1 cellular context compared by ENCODE assay signal in the genomic region with DNA sequence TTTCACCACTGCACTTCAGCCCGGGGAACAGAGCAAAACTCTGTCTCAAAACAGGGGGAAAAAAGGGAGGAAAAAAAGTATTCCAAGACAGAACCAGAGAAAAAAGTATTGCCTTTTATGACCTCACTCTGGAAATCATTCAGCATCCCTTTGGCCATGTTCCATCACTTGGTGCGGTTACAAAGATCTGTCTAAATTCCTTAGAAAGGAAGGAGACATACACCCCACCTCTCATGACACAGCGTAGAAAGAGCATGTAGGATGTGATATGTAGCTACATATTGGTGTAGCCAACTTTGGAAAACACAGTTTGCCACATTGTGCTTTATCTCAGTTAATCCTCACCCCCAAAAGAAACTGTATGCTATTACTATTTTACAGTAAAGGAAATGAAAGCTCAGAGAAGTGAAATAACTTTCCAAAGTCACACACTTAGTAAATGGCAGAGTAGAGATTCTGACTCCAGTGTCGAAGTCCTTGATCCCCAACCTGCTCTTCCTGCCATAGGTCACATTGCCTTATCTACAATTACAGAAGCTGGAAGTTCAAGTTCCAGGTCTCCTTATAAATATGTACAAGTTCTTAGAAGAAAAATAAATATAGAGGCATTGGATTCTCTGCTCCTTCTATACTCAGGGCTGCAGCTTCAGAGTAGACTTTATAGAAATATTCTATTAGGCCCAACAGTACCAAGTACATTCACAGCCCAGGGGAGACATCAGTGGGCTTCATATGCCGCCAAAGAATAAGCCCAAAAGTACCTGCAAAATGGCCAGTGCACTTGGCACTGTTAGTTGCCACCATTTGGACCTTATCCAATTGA.
TF ChIP-seq lines count a peak whose summit lies in the region.

No MANE protein-coding gene starts in this region.

TF ChIP-seq in HepG2, 621 proteins besides CTCF, POLR2A, EP300 and RAD21:
- TF ChIP-seq, protein P1, sequence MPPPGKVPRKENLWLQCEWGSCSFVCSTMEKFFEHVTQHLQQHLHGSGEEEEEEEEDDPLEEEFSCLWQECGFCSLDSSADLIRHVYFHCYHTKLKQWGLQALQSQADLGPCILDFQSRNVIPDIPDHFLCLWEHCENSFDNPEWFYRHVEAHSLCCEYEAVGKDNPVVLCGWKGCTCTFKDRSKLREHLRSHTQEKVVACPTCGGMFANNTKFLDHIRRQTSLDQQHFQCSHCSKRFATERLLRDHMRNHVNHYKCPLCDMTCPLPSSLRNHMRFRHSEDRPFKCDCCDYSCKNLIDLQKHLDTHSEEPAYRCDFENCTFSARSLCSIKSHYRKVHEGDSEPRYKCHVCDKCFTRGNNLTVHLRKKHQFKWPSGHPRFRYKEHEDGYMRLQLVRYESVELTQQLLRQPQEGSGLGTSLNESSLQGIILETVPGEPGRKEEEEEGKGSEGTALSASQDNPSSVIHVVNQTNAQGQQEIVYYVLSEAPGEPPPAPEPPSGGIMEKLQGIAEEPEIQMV (CRISPR knock-in tag; IDR thresholded peaks at IDR 0.05; ENCODE audit: low read depth): no peak
- no peak for TF ChIP-seq GTF3A (CRISPR knock-in tag; conservative IDR thresholded peaks at IDR 0.05)
- TF ChIP-seq, protein P2, sequence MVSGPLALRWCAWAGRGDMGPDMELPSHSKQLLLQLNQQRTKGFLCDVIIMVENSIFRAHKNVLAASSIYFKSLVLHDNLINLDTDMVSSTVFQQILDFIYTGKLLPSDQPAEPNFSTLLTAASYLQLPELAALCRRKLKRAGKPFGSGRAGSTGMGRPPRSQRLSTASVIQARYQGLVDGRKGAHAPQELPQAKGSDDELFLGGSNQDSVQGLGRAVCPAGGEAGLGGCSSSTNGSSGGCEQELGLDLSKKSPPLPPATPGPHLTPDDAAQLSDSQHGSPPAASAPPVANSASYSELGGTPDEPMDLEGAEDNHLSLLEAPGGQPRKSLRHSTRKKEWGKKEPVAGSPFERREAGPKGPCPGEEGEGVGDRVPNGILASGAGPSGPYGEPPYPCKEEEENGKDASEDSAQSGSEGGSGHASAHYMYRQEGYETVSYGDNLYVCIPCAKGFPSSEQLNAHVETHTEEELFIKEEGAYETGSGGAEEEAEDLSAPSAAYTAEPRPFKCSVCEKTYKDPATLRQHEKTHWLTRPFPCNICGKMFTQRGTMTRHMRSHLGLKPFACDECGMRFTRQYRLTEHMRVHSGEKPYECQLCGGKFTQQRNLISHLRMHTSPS (CRISPR knock-in tag; IDR thresholded peaks at IDR 0.05; ENCODE audit: low read depth): no peak
- TF ChIP-seq, protein P3, sequence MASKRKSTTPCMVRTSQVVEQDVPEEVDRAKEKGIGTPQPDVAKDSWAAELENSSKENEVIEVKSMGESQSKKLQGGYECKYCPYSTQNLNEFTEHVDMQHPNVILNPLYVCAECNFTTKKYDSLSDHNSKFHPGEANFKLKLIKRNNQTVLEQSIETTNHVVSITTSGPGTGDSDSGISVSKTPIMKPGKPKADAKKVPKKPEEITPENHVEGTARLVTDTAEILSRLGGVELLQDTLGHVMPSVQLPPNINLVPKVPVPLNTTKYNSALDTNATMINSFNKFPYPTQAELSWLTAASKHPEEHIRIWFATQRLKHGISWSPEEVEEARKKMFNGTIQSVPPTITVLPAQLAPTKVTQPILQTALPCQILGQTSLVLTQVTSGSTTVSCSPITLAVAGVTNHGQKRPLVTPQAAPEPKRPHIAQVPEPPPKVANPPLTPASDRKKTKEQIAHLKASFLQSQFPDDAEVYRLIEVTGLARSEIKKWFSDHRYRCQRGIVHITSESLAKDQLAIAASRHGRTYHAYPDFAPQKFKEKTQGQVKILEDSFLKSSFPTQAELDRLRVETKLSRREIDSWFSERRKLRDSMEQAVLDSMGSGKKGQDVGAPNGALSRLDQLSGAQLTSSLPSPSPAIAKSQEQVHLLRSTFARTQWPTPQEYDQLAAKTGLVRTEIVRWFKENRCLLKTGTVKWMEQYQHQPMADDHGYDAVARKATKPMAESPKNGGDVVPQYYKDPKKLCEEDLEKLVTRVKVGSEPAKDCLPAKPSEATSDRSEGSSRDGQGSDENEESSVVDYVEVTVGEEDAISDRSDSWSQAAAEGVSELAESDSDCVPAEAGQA (IDR thresholded peaks at IDR 0.05; ENCODE audit: low read depth): no peak
- TF ChIP-seq, protein P3 (CRISPR knock-in tag; IDR thresholded peaks at IDR 0.05; ENCODE audit: borderline replicate concordance): no peak
- TF ChIP-seq MIER2 (CRISPR knock-in tag; IDR thresholded peaks at IDR 0.05): no peak
- TF ChIP-seq ZNF101 (CRISPR knock-in tag; IDR thresholded peaks at IDR 0.05; ENCODE audit: borderline replicate concordance, low read depth): no peak
- TF ChIP-seq, protein P4, sequence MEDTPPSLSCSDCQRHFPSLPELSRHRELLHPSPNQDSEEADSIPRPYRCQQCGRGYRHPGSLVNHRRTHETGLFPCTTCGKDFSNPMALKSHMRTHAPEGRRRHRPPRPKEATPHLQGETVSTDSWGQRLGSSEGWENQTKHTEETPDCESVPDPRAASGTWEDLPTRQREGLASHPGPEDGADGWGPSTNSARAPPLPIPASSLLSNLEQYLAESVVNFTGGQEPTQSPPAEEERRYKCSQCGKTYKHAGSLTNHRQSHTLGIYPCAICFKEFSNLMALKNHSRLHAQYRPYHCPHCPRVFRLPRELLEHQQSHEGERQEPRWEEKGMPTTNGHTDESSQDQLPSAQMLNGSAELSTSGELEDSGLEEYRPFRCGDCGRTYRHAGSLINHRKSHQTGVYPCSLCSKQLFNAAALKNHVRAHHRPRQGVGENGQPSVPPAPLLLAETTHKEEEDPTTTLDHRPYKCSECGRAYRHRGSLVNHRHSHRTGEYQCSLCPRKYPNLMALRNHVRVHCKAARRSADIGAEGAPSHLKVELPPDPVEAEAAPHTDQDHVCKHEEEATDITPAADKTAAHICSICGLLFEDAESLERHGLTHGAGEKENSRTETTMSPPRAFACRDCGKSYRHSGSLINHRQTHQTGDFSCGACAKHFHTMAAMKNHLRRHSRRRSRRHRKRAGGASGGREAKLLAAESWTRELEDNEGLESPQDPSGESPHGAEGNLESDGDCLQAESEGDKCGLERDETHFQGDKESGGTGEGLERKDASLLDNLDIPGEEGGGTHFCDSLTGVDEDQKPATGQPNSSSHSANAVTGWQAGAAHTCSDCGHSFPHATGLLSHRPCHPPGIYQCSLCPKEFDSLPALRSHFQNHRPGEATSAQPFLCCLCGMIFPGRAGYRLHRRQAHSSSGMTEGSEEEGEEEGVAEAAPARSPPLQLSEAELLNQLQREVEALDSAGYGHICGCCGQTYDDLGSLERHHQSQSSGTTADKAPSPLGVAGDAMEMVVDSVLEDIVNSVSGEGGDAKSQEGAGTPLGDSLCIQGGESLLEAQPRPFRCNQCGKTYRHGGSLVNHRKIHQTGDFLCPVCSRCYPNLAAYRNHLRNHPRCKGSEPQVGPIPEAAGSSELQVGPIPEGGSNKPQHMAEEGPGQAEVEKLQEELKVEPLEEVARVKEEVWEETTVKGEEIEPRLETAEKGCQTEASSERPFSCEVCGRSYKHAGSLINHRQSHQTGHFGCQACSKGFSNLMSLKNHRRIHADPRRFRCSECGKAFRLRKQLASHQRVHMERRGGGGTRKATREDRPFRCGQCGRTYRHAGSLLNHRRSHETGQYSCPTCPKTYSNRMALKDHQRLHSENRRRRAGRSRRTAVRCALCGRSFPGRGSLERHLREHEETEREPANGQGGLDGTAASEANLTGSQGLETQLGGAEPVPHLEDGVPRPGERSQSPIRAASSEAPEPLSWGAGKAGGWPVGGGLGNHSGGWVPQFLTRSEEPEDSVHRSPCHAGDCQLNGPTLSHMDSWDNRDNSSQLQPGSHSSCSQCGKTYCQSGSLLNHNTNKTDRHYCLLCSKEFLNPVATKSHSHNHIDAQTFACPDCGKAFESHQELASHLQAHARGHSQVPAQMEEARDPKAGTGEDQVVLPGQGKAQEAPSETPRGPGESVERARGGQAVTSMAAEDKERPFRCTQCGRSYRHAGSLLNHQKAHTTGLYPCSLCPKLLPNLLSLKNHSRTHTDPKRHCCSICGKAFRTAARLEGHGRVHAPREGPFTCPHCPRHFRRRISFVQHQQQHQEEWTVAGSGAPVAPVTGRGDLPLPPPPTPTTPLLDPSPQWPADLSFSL (CRISPR knock-in tag; IDR thresholded peaks at IDR 0.05): no peak
- TF ChIP-seq ZNF577 (CRISPR knock-in tag; IDR thresholded peaks at IDR 0.05; ENCODE audit: borderline replicate concordance, low read depth): no peak
